In genomic region chr16:81602792-81603191, GRCh38 we compare ENCODE assay signal across 13 cellular contexts.
"Had no signal": no experiment of that assay in that cellular context is flagged by ENCODE, and none has a peak within 500 bp of the region (broad histone marks: within the 10 kb centered on the region; RNA-seq: fewer than 3 reads in every experiment).

No MANE protein-coding gene starts in this region.

- DNase-seq: activated CD4-positive, alpha-beta T cell treated with anti-CD3 and anti-CD28 coated beads, Interleukin-2, amount 50 U/mL, for 1 hour; activated T-cell treated with anti-CD3 and anti-CD28 coated beads, Interleukin-2, amount 50 U/mL, for 1 hour; brain microvascular endothelial cell; cerebellar nuclear complex; head of caudate nucleus; naive thymus-derived CD8-positive, alpha-beta T cell; stimulated activated CD4-positive, alpha-beta T cell treated with anti-CD3 and anti-CD28 coated beads, Interleukin-2, amount 100 ng/mL, for 48 hours had no signal

- H3K4me3 ChIP-seq: esophagus muscularis mucosa, thoracic aorta had no signal

- ATAC-seq: naive thymus-derived CD8-positive, alpha-beta T cell had no signal

- H3K27me3 Mint-ChIP-seq: activated naive CD4-positive, alpha-beta T cell treated with anti-CD3 and anti-CD28 coated beads, Interleukin-2, amount 50 U/mL, for 24 hours; naive thymus-derived CD8-positive, alpha-beta T cell; stimulated activated naive CD8-positive, alpha-beta T cell treated with anti-CD3 and anti-CD28 coated beads, Interleukin-15, Interleukin-2, amounts not matched to agents 100 ng/mL and 50 ng/mL, for 24 hours had no signal

- H3K27ac ChIP-seq: brain microvascular endothelial cell, thoracic aorta had no signal

- H3K36me3 Mint-ChIP-seq: activated naive CD4-positive, alpha-beta T cell treated with anti-CD3 and anti-CD28 coated beads, Interleukin-2, amount 50 U/mL, for 24 hours had no signal

- H3K36me3 ChIP-seq: thoracic aorta had no signal

- H3K27me3 ChIP-seq: brain microvascular endothelial cell, esophagus muscularis mucosa had no signal

- H3K9me3 Mint-ChIP-seq: activated naive CD4-positive, alpha-beta T cell treated with anti-CD3 and anti-CD28 coated beads, Interleukin-2, amount 50 U/mL, for 24 hours; naive thymus-derived CD8-positive, alpha-beta T cell; stimulated activated naive CD8-positive, alpha-beta T cell treated with anti-CD3 and anti-CD28 coated beads, Interleukin-15, Interleukin-2, amounts not matched to agents 100 ng/mL and 50 ng/mL, for 24 hours had no signal

- H3K9me3 ChIP-seq: esophagus muscularis mucosa, thoracic aorta had no signal

- H3K27ac Mint-ChIP-seq: activated naive CD4-positive, alpha-beta T cell treated with anti-CD3 and anti-CD28 coated beads, Interleukin-2, amount 50 U/mL, for 24 hours; stimulated activated naive CD8-positive, alpha-beta T cell treated with anti-CD3 and anti-CD28 coated beads, Interleukin-15, Interleukin-2, amounts not matched to agents 100 ng/mL and 50 ng/mL, for 24 hours had no signal

- H3K4me3 Mint-ChIP-seq: activated naive CD4-positive, alpha-beta T cell treated with anti-CD3 and anti-CD28 coated beads, Interleukin-2, amount 50 U/mL, for 24 hours; naive thymus-derived CD8-positive, alpha-beta T cell; stimulated activated naive CD8-positive, alpha-beta T cell treated with anti-CD3 and anti-CD28 coated beads, Interleukin-15, Interleukin-2, amounts not matched to agents 100 ng/mL and 50 ng/mL, for 24 hours had no signal

- FAIRE-seq: endometrium, urothelium cell line had no signal
